In the genomic region with DNA sequence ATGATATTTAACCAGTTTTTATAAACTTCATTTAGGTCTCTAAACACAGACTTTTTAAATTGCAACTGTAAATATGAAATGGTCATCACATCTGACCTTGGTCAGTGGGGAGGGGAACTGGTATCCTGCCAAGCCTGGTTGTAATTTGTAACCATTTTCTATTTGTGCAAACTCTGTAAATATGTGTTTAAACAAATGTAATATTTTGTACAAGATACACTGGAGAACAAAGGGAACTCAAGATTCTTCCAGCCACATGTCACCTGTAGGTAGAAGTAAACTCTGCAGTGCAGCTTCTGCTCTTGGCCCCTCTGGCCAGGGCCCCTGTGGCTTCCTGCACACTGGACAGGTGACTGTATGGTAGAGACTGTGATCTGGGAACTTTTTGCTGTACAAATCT, we compare ENCODE assay signal across 17 cellular contexts.
"Had no signal": no experiment of that assay in that cellular context is flagged by ENCODE, and none has a peak within 500 bp of the region (broad histone marks: within the 10 kb centered on the region; RNA-seq: fewer than 3 reads in every experiment).

No MANE protein-coding gene starts in this region.

- H3K4me3 ChIP-seq: lung, ovary, right lobe of liver, transverse colon, upper lobe of right lung, uterus had no signal

- DNase-seq: cortex of kidney; effector memory CD8-positive, alpha-beta T cell; natural killer cell; occipital lobe; right lobe of liver; small intestine; stimulated activated CD4-positive, alpha-beta T cell treated with anti-CD3 and anti-CD28 coated beads, Interleukin-15, amount 100 ng/mL, for 24 hours; stimulated activated CD4-positive, alpha-beta T cell treated with anti-CD3 and anti-CD28 coated beads, Interleukin-2, amount 100 ng/mL, for 48 hours; stimulated activated naive B cell treated with anti-CD40 and anti-IgM and Interleukin-4, amounts not matched to agents 10 μg/mL and 1 μg/mL and 100 μg/mL, for 72 hours; transverse colon; upper lobe of right lung; uterus had no signal

- ATAC-seq: effector memory CD8-positive, alpha-beta T cell; natural killer cell; stimulated activated naive B cell treated with anti-CD40 and anti-IgM and Interleukin-4, amounts not matched to agents 10 μg/mL and 1 μg/mL and 100 μg/mL, for 72 hours; upper lobe of right lung had no signal

- H3K36me3 ChIP-seq: ovary, uterus had no signal

- FAIRE-seq: endometrium, frontal cortex, keratinocyte, small intestine had no signal

- H3K27ac ChIP-seq: ovary, right lobe of liver, transverse colon, upper lobe of right lung, uterus had no signal

- H3K4me1 ChIP-seq: transverse colon, upper lobe of right lung, uterus had no signal

- H3K9me3 ChIP-seq: ovary, right lobe of liver, transverse colon, upper lobe of right lung, uterus had no signal

- H3K27me3 ChIP-seq: ovary, right lobe of liver, transverse colon, upper lobe of right lung, uterus had no signal
